9 cellular contexts compared by ENCODE assay signal in the genomic region with DNA sequence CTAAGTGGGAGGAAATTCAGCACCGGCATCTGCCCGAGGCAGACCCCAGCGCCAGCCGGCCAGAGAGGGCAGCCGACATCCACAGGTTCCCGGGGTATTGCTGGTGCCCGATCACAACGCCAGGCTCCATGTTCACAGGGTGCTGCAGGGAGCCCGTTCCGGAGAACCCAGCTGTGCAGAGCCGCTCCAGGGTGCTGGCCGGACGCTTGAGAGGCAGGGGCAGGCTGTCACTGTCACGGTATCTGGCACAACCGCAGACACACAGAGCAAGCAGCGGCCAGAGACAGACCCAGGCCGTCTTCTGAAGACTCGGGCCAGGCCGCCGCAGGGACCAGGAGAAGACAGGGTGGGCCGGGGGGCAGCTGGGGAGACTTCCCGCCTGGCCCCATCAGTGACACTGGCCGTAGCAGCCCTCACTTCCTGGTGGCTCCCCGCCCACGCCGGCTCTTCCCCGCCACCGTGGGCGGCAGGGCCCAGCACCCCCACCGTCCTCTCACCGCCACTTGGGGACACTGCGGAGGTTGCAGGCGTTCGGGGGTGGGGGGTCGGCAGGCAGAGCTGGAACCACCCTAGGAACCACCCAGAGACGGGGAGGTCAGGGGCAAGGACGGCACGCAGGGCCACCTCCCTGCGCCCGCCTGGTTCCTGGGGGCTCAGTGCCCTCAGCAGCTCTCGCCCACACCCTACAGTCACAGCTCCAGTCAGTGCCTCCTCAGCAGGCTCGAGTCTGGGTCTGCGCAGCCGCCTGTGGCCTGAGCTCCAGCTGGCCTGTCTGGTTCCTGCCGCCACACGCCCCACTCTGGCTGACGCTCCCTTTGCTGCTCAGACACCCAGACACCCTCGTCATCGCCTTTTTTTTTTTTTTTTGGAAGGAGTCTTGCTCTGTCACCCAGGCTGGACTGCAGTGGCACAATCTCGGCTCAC. TPM values are rescaled to one million over a fixed set of nuclear protein-coding genes. Genes with fewer than 3 reads are reported as not detected.
DNase-seq lines count a peak whose midpoint lies in the region; ATAC-seq and TF ChIP-seq lines count a peak whose summit lies in the region.
"Had no signal": no experiment of that assay in that cellular context is flagged by ENCODE, and none has a peak within 500 bp of the region (broad histone marks: within the 10 kb centered on the region; RNA-seq: fewer than 3 reads in every experiment).

No MANE protein-coding gene starts in this region.

- no peak for TF ChIP-seq EP300 in stomach (IDR thresholded peaks at IDR 0.05)

- H3K36me3 ChIP-seq in OCI-LY3 (replicated peaks; ENCODE audit: low read depth, low read length) (peaks cover 26% of the 10 kb centered on the region), right atrium auricular region (peaks cover under 1% of the 10 kb centered on the region), stomach (peaks cover under 1 to 43% (median 35%) of the 10 kb centered on the region in 4 donors)

- DNase-seq in activated naive CD4-positive, alpha-beta T cell treated with anti-CD3 and anti-CD28 coated beads, Interleukin-2, amount 10 ng/mL, durations not matched to agents 7 days and 5 days: no peak
- peak; percentile 85 for DNase-seq in right atrium auricular region (ENCODE audit: low spot score)
- peak; percentile 39 for DNase-seq in stomach
- no peak for DNase-seq in NCI-H524 treated with DMSO at 0.1 percent for 48 hours (lab: John Stamatoyannopoulos, UW)
- no peak for DNase-seq in SHP77 treated with DMSO at 0.1 percent for 48 hours (lab: John Stamatoyannopoulos, UW)
- DNase-seq: Karpas-422 had no signal

- no peak for TF ChIP-seq POLR2A in stomach (IDR thresholded peaks at IDR 0.05)

- H3K27me3 Mint-ChIP-seq in activated naive CD4-positive, alpha-beta T cell treated with anti-CD3 and anti-CD28 coated beads, Interleukin-2, amount 10 ng/mL, durations not matched to agents 7 days and 5 days: no peaks in the 10 kb centered on the region

- H2AFZ ChIP-seq in OCI-LY3 (ENCODE audit: low read depth, low read length): no peak overlapping the region

- peak overlapping the region; percentile 65 for H3K27ac Mint-ChIP-seq in activated naive CD4-positive, alpha-beta T cell treated with anti-CD3 and anti-CD28 coated beads, Interleukin-2, amount 10 ng/mL, durations not matched to agents 7 days and 5 days

- peaks cover 75% of the 10 kb centered on the region for H4K20me1 ChIP-seq in OCI-LY3 (ENCODE audit: insufficient read depth, low read length)

- H3K4me1 ChIP-seq in OCI-LY3 (ENCODE audit: low read length) (peaks cover 26% of the 10 kb centered on the region), right atrium auricular region (peaks cover 0 to 76% of the 10 kb centered on the region in 2 donors), stomach (peaks cover 55 to 82% (median 72%) of the 10 kb centered on the region in 4 donors)

- no peak for TF ChIP-seq CTCF in OCI-LY3 (IDR thresholded peaks at IDR 0.05; ENCODE audit: low read depth, low read length)
- TF ChIP-seq CTCF in right atrium auricular region (IDR thresholded peaks at IDR 0.05): no peak
- TF ChIP-seq CTCF in stomach (IDR thresholded peaks at IDR 0.05): no peak

- H3K4me1 Mint-ChIP-seq in activated naive CD4-positive, alpha-beta T cell treated with anti-CD3 and anti-CD28 coated beads, Interleukin-2, amount 10 ng/mL, durations not matched to agents 7 days and 5 days: peaks cover 38% of the 10 kb centered on the region

- no peak overlapping the region for H3K9ac ChIP-seq in OCI-LY3 (ENCODE audit: low read length)

- peaks cover 26% of the 10 kb centered on the region for H3K36me3 Mint-ChIP-seq in activated naive CD4-positive, alpha-beta T cell treated with anti-CD3 and anti-CD28 coated beads, Interleukin-2, amount 10 ng/mL, durations not matched to agents 7 days and 5 days

- ATAC-seq in HG03135 (IDR thresholded peaks at IDR 0.05; ENCODE audit: unreplicated experiment) (no peak), HG03571 (IDR thresholded peaks at IDR 0.05; ENCODE audit: unreplicated experiment) (no peak)

- H3K27ac ChIP-seq in OCI-LY3 (ENCODE audit: low read length): no peak overlapping the region; the same call in 1 of the 2 replicates
- H3K27ac ChIP-seq in right atrium auricular region: peak overlapping the region; percentile 90 to 92
- H3K27ac ChIP-seq in stomach: peak overlapping the region in 3 of 5 donors; percentile 94 to 96 (median 95)

- no peaks in the 10 kb centered on the region for H3K9me3 Mint-ChIP-seq in activated naive CD4-positive, alpha-beta T cell treated with anti-CD3 and anti-CD28 coated beads, Interleukin-2, amount 10 ng/mL, durations not matched to agents 7 days and 5 days

- intact Hi-C loops in stomach (cut with DNase I; ENCODE audit: low total_unique reads): no loop called here

- H3K4me3 Mint-ChIP-seq in activated naive CD4-positive, alpha-beta T cell treated with anti-CD3 and anti-CD28 coated beads, Interleukin-2, amount 10 ng/mL, durations not matched to agents 7 days and 5 days: peak overlapping the region; percentile 96

- WGBS in stomach, 5 donors: 62 to 71% (median 65%) methylated on average over 30 to 50 of the region's 50 CpGs

- no peaks in the 10 kb centered on the region for H3K27me3 ChIP-seq in OCI-LY3 (ENCODE audit: low read depth, low read length)
- no peaks in the 10 kb centered on the region for H3K27me3 ChIP-seq in right atrium auricular region
- no peaks in the 10 kb centered on the region for H3K27me3 ChIP-seq in stomach

- peak overlapping the region; percentile 96; the same call in 1 of the 2 replicates for H3K4me2 ChIP-seq in OCI-LY3 (ENCODE audit: low read length)

- H3K4me3 ChIP-seq in OCI-LY3 (ENCODE audit: low read length) (no peak overlapping the region), right atrium auricular region (peak overlapping the region in 1 of 2 donors; percentile 14), stomach (peak overlapping the region in 1 of 4 donors; percentile 13)

- peaks cover 93% of the 10 kb centered on the region for H3K79me2 ChIP-seq in OCI-LY3 (ENCODE audit: low read length)

- H3K9me3 ChIP-seq in OCI-LY3 (ENCODE audit: insufficient read depth, low read length): no peaks in the 10 kb centered on the region
- no peaks in the 10 kb centered on the region for H3K9me3 ChIP-seq in right atrium auricular region
- H3K9me3 ChIP-seq in stomach: no peaks in the 10 kb centered on the region

- CTCF ChIA-PET in activated naive CD4-positive, alpha-beta T cell treated with anti-CD3 and anti-CD28 coated beads, Interleukin-2, amount 10 ng/mL, durations not matched to agents 7 days and 5 days (lab: Charles Lee): no interaction called here

RNA-seq across cellular contexts. Expression of a gene that starts 3.8 kb away (rescaled TPM):
- total RNA-seq in right atrium auricular region (10 to 100 TPM; 53.3 to 68.5 TPM), stomach (100 to 1,000 TPM in 1 of 5 donors, 10 to 100 TPM in 4; 21.1 to 240 (median 65.9) TPM)
- 10 to 100 TPM; 29.9 to 35.1 (median 35.0) TPM for polyA plus RNA-seq in stomach

RNA-seq across cellular contexts. Expression of a gene that starts 17.0 kb away (rescaled TPM):
- total RNA-seq in right atrium auricular region: 100 to 1,000 TPM in 1 of 2 donors, 10 to 100 TPM in 1; 64.4 to 437 TPM
- 100 to 1,000 TPM in 1 of 5 donors, 10 to 100 TPM in 4; 12.3 to 136 (median 62.9) TPM for total RNA-seq in stomach
- 10 to 100 TPM; 12.5 to 32.8 (median 20.7) TPM for polyA plus RNA-seq in stomach

RNA-seq across cellular contexts. Expression of a gene that starts 19.5 kb away (rescaled TPM):
- total RNA-seq in right atrium auricular region: under 1 TPM; 0.35 to 0.37 TPM
- total RNA-seq in stomach: under 1 TPM in 1 of 5 donors, not detected in 4; 0.45 TPM
- polyA plus RNA-seq in stomach: under 1 TPM; 0.37 to 0.76 (median 0.48) TPM

RNA-seq across cellular contexts. Expression of a gene that starts 25.8 kb away (rescaled TPM):
- total RNA-seq in right atrium auricular region: 10 to 100 TPM; 24.5 to 30.4 TPM
- 100 to 1,000 TPM in 1 of 5 donors, 10 to 100 TPM in 4; 18.5 to 196 (median 57.8) TPM for total RNA-seq in stomach
- 100 to 1,000 TPM in 1 of 3 donors, 10 to 100 TPM in 2; 73.5 to 103 (median 89.4) TPM for polyA plus RNA-seq in stomach

RNA-seq across cellular contexts. Expression of a gene that starts 36.1 kb away (rescaled TPM):
- not detected for total RNA-seq in right atrium auricular region
- not detected for total RNA-seq in stomach
- polyA plus RNA-seq in stomach: not detected

Comparison
In these comparisons a context has a peak if more than half of its experiments do, and no peak if none do; other contexts are left out.
1. DNase-seq: peak in right atrium auricular region (single experiment) and stomach (single experiment); none in activated naive CD4-positive, alpha-beta T cell treated with anti-CD3 and anti-CD28 coated beads, Interleukin-2, amount 10 ng/mL, durations not matched to agents 7 days and 5 days (single experiment), NCI-H524 treated with DMSO at 0.1 percent for 48 hours (single experiment) and SHP77 treated with DMSO at 0.1 percent for 48 hours (single experiment).